19 cellular contexts compared by ENCODE assay signal in the genomic region with DNA sequence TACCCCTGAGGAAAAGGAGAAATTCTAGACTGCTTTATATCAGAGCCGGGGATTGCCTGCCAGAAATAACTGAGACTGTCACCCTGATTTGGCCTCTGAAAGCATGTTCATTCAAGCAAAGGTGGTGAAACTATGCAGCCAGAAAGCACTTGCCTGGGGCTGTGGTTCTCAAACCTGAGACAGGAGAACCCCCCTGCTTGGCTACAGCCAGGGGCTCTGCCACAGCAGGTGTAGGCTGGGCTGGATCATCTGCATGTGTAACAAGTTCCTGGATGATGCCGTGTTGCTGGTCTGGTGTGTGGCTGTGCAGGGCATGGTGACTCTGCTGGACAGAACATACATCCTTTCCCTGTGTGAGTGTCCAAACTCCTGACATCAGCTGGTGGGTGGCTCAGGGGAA.
"Had no signal": no experiment of that assay in that cellular context is flagged by ENCODE, and none has a peak within 500 bp of the region (broad histone marks: within the 10 kb centered on the region; RNA-seq: fewer than 3 reads in every experiment).

No MANE protein-coding gene starts in this region.

- H3K4me1 ChIP-seq: heart left ventricle had no signal

- H3K4me3 ChIP-seq: heart left ventricle, tibial artery had no signal

- H3K36me3 Mint-ChIP-seq: brain, naive B cell had no signal

- ATAC-seq: effector memory CD8-positive, alpha-beta T cell; heart left ventricle; left cardiac atrium; right cardiac atrium had no signal

- H3K27ac Mint-ChIP-seq: activated naive CD4-positive, alpha-beta T cell treated with anti-CD3 and anti-CD28 coated beads, Interleukin-2, amount 50 U/mL, for 24 hours; brain; effector memory CD8-positive, alpha-beta T cell; naive B cell; progenitor cell of endocrine pancreas; stimulated activated naive CD8-positive, alpha-beta T cell treated with anti-CD3 and anti-CD28 coated beads, Interleukin-15, Interleukin-2, amounts not matched to agents 100 ng/mL and 50 ng/mL, for 24 hours had no signal

- H3K27me3 Mint-ChIP-seq: brain had no signal

- H3K27ac ChIP-seq: heart left ventricle, tibial artery had no signal

- DNase-seq: activated gamma-delta T cell treated with Interleukin-2 at 50 U/mL for 16 hours; activated T-cell treated with anti-CD3 and anti-CD28 coated beads, Interleukin-2, amount 50 U/mL, for 1 hour; anterior cingulate cortex; caudate nucleus; effector memory CD8-positive, alpha-beta T cell; heart left ventricle; left cardiac atrium; naive B cell; right cardiac atrium; stimulated activated CD4-positive, alpha-beta T cell treated with anti-CD3 and anti-CD28 coated beads, Interleukin-1b, Interleukin-23, amount 100 ng/mL, for 48 hours; substantia nigra; T-helper 1 cell; T-helper 9 cell; tibial artery had no signal

- H3K4me3 Mint-ChIP-seq: activated naive CD4-positive, alpha-beta T cell treated with anti-CD3 and anti-CD28 coated beads, Interleukin-2, amount 50 U/mL, for 24 hours; brain; effector memory CD8-positive, alpha-beta T cell; naive B cell; neural crest cell; stimulated activated naive CD8-positive, alpha-beta T cell treated with anti-CD3 and anti-CD28 coated beads, Interleukin-15, Interleukin-2, amounts not matched to agents 100 ng/mL and 50 ng/mL, for 24 hours had no signal

- H3K4me1 Mint-ChIP-seq: activated naive CD4-positive, alpha-beta T cell treated with anti-CD3 and anti-CD28 coated beads, Interleukin-2, amount 50 U/mL, for 24 hours; brain; naive B cell; neural crest cell had no signal

- H3K9me3 Mint-ChIP-seq: effector memory CD8-positive, alpha-beta T cell had no signal

- H3K36me3 ChIP-seq: heart left ventricle, tibial artery had no signal

- H3K27me3 ChIP-seq: heart left ventricle, tibial artery had no signal

- H3K9me3 ChIP-seq: tibial artery had no signal
